In the genomic region with DNA sequence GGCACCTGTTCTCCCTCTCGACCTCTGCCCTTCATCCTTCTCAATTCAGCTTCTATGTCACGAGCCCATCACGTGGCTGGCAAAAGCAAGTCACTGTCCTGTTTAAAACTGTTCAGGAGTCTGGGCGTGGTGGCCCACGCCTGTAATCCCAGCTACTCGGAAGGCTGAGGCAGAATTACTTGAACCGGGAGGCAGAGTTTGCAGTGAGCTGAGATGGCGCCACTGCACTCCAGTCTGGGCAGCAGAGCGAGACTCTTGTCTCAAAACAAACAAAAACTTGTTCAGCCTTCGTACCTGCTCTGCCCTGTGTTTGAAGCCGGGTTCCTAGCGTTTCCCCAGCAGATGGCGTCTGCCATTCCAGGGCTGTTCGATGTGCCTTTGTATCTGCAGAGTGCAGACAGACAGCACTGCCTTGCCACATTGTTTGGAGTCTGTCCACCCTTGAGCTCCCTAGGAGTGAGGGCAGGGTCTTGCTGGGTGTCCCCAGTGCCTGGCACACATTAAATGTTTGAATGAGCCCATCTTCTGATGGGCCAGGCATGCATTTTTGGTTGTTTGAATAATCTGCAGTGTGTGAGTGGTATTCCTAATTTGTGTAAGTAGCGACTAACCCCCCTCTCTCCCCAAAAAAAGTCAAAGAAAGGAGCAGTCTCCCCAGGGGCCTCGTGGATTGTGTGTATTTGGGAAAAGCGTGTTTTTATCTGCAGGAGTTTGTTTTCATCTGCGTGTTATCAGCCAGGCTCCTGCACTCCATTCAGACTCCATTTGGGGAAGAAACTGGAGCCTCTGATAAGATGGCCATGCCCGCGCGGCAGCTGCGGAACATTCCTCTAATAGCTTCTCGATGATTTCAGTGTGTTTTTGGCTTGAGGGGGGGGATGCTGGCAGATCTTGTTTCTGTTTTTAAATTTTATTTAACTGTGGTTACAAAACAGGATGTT, we compare ENCODE assay signal across 8 cellular contexts.
DNase-seq lines count a peak whose midpoint lies in the region; ATAC-seq lines count a peak whose summit lies in the region.

No MANE protein-coding gene starts in this region.

- POLR2A ChIA-PET in activated CD4-positive, alpha-beta T cell treated with anti-CD3 and anti-CD28 coated beads, Interleukin-2, amount 10 ng/mL, durations not matched to agents 7 days and 5 days (lab: Charles Lee) = no interaction called here

- DNase-seq in activated T-cell treated with anti-CD3 and anti-CD28 coated beads, Interleukin-2, amount 50 U/mL, for 24 hours = no peak
- DNase-seq in activated T-cell treated with anti-CD3 and anti-CD28 coated beads for 4 hours (no peak), NCI-H1694 (lab: John Stamatoyannopoulos, UW) (peak; percentile 26), left cardiac atrium (peak; percentile 74)
- peak; percentile 38 for DNase-seq in activated CD4-positive, alpha-beta T cell treated with anti-CD3 and anti-CD28 coated beads, Interleukin-2, amount 10 ng/mL, durations not matched to agents 7 days and 5 days
- no peak for DNase-seq in stimulated activated CD4-positive, alpha-beta T cell treated with anti-CD3 and anti-CD28 coated beads, Interleukin-12 subunit alpha, Interleukin-12 subunit beta, amount 100 ng/mL, for 4 hours

- no peaks in the 10 kb centered on the region for H3K27me3 Mint-ChIP-seq in activated T-cell treated with anti-CD3 and anti-CD28 coated beads, Interleukin-2, amount 50 U/mL, for 24 hours
- H3K27me3 Mint-ChIP-seq in activated CD4-positive, alpha-beta T cell treated with anti-CD3 and anti-CD28 coated beads, Interleukin-2, amount 10 ng/mL, durations not matched to agents 7 days and 5 days = no peaks in the 10 kb centered on the region

- intact Hi-C loops in left cardiac atrium (cut with DNase I) = loop anchor here in 1 of 2 donors (10.0 kb wide), 1 partner anchor 123 kb away; no protein-coding TSS in a partner anchor

- H3K4me1 ChIP-seq in skeletal muscle satellite cell (ENCODE audit: control insufficient read depth, insufficient read depth, low read length) = peaks cover 53% of the 10 kb centered on the region

- H3K27ac Mint-ChIP-seq in activated T-cell treated with anti-CD3 and anti-CD28 coated beads, Interleukin-2, amount 50 U/mL, for 24 hours = peak overlapping the region; percentile 32
- peak overlapping the region; percentile 73 for H3K27ac Mint-ChIP-seq in activated CD4-positive, alpha-beta T cell treated with anti-CD3 and anti-CD28 coated beads, Interleukin-2, amount 10 ng/mL, durations not matched to agents 7 days and 5 days

- peaks cover 26% of the 10 kb centered on the region for H3K4me1 Mint-ChIP-seq in activated T-cell treated with anti-CD3 and anti-CD28 coated beads, Interleukin-2, amount 50 U/mL, for 24 hours (ENCODE audit: low read depth)
- H3K4me1 Mint-ChIP-seq in activated CD4-positive, alpha-beta T cell treated with anti-CD3 and anti-CD28 coated beads, Interleukin-2, amount 10 ng/mL, durations not matched to agents 7 days and 5 days = peaks cover 20% of the 10 kb centered on the region

- H3K9ac ChIP-seq in skeletal muscle satellite cell (ENCODE audit: low read depth, low read length) = peak overlapping the region; percentile 86

- CTCF ChIA-PET in activated CD4-positive, alpha-beta T cell treated with anti-CD3 and anti-CD28 coated beads, Interleukin-2, amount 10 ng/mL, durations not matched to agents 7 days and 5 days (lab: Charles Lee) = interaction anchor here (1.2 kb wide), 1 partner anchor 15 kb away, joined by 4 read pairs; no protein-coding TSS in a partner anchor

- no peaks in the 10 kb centered on the region for H3K9me3 Mint-ChIP-seq in activated T-cell treated with anti-CD3 and anti-CD28 coated beads, Interleukin-2, amount 50 U/mL, for 24 hours
- no peaks in the 10 kb centered on the region for H3K9me3 Mint-ChIP-seq in activated CD4-positive, alpha-beta T cell treated with anti-CD3 and anti-CD28 coated beads, Interleukin-2, amount 10 ng/mL, durations not matched to agents 7 days and 5 days

- peaks cover 38% of the 10 kb centered on the region for H3K36me3 ChIP-seq in skeletal muscle satellite cell (ENCODE audit: insufficient read depth, low read length)

- H3K36me3 Mint-ChIP-seq in activated T-cell treated with anti-CD3 and anti-CD28 coated beads, Interleukin-2, amount 50 U/mL, for 24 hours (ENCODE audit: low read depth) = peaks cover 79% of the 10 kb centered on the region
- H3K36me3 Mint-ChIP-seq in activated CD4-positive, alpha-beta T cell treated with anti-CD3 and anti-CD28 coated beads, Interleukin-2, amount 10 ng/mL, durations not matched to agents 7 days and 5 days (ENCODE audit: low read depth) = peaks cover 11% of the 10 kb centered on the region

- no peaks in the 10 kb centered on the region for H3K9me3 ChIP-seq in skeletal muscle satellite cell (replicated peaks; ENCODE audit: low read length)

- H3K4me2 ChIP-seq in skeletal muscle satellite cell (ENCODE audit: low read length) = peak overlapping the region; percentile 88

- no peaks in the 10 kb centered on the region for H3K27me3 ChIP-seq in skeletal muscle satellite cell (ENCODE audit: control insufficient read depth, insufficient read depth, low read length)

- ATAC-seq in left cardiac atrium = peak; percentile 68 to 75
- no peak for ATAC-seq in HG03442 (IDR thresholded peaks at IDR 0.05; ENCODE audit: unreplicated experiment)

- H3K4me3 Mint-ChIP-seq in activated T-cell treated with anti-CD3 and anti-CD28 coated beads, Interleukin-2, amount 50 U/mL, for 24 hours = no peak overlapping the region
- no peak overlapping the region for H3K4me3 Mint-ChIP-seq in activated CD4-positive, alpha-beta T cell treated with anti-CD3 and anti-CD28 coated beads, Interleukin-2, amount 10 ng/mL, durations not matched to agents 7 days and 5 days

- H3K4me3 ChIP-seq in skeletal muscle satellite cell (ENCODE audit: low read length) = peak overlapping the region; percentile 62

Comparison
In these comparisons a context has a peak if more than half of its experiments do, and no peak if none do; other contexts are left out.
1. DNase-seq: peak in NCI-H1694 (single experiment), activated CD4-positive, alpha-beta T cell treated with anti-CD3 and anti-CD28 coated beads, Interleukin-2, amount 10 ng/mL, durations not matched to agents 7 days and 5 days (single experiment) and left cardiac atrium (single experiment); none in activated T-cell treated with anti-CD3 and anti-CD28 coated beads, Interleukin-2, amount 50 U/mL, for 24 hours (single experiment), activated T-cell treated with anti-CD3 and anti-CD28 coated beads for 4 hours (single experiment) and stimulated activated CD4-positive, alpha-beta T cell treated with anti-CD3 and anti-CD28 coated beads, Interleukin-12 subunit alpha, Interleukin-12 subunit beta, amount 100 ng/mL, for 4 hours (single experiment).